Comparison of ENCODE assay signal across 1 cellular context in the genomic region with DNA sequence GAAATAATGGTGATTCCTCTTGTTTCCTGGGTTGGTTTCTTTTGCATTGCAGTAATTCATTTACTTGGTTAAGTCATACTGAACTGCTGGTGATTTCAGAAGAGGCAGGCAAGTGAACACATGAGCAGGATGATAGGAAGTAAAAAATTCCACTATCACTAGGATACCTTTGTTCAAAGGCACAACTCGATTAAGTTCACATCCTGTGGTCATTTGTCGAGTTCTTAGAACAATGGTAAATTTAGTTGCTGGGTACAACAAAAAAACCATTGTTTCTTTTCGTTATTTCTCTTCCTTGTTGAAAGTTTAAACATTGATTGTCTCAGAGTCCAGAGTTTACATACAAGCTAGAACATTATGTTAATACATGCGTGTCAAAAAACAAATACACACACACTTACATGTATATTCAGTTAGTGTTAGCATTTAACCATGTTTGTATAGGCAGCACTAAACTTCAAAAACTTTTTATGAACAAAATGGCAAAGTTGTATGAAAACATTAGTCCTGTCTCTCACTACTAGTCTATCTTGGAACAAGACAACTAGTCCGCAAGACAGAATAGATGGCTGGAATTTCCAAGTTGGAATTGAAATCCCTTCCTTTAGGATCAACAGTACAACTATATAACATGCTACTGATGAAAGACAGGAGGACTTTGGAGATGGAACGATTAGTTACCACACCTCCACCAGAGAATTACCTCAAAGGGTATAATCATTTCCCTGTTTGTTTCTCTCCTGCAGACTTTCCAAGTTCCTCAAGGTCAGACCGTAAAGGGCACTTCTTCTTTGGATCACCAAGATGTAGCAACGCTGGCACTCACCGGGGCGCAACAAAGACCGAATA.
A peak's percentile ranks its signal among the peaks of the same experiment; 100 is the strongest.
TF ChIP-seq lines count a peak whose summit lies in the region.

No MANE protein-coding gene starts in this region.

TF ChIP-seq in endothelial cell of umbilical vein, 7 proteins besides CTCF, POLR2A, EP300 and RAD21:
- no peak for TF ChIP-seq EZH2 (IDR thresholded peaks at IDR 0.05; ENCODE audit: borderline replicate concordance, low read depth, low read length, severe bottlenecking)
- TF ChIP-seq MYC (IDR thresholded peaks at IDR 0.05; ENCODE audit: low read depth, low read length), result no peak
- no peak for TF ChIP-seq POLR2AphosphoS5 (IDR thresholded peaks at IDR 0.05; ENCODE audit: insufficient read depth, low read depth, low read length)
- TF ChIP-seq FOS (IDR thresholded peaks at IDR 0.05; ENCODE audit: borderline replicate concordance, insufficient read depth, low read length), result no peak
- no peak for TF ChIP-seq GATA2 (IDR thresholded peaks at IDR 0.05; ENCODE audit: insufficient read depth, insufficient read length, low read depth, low read length)
- TF ChIP-seq, protein P1, sequence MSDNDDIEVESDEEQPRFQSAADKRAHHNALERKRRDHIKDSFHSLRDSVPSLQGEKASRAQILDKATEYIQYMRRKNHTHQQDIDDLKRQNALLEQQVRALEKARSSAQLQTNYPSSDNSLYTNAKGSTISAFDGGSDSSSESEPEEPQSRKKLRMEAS (IDR thresholded peaks at IDR 0.05; ENCODE audit: insufficient read depth, insufficient read length), result no peak
- peak; percentile 1 for TF ChIP-seq JUN (IDR thresholded peaks at IDR 0.05; ENCODE audit: borderline replicate concordance, insufficient read depth, insufficient read length, low read depth)
